Comparison of ENCODE assay signal across 11 cellular contexts in the genomic region with DNA sequence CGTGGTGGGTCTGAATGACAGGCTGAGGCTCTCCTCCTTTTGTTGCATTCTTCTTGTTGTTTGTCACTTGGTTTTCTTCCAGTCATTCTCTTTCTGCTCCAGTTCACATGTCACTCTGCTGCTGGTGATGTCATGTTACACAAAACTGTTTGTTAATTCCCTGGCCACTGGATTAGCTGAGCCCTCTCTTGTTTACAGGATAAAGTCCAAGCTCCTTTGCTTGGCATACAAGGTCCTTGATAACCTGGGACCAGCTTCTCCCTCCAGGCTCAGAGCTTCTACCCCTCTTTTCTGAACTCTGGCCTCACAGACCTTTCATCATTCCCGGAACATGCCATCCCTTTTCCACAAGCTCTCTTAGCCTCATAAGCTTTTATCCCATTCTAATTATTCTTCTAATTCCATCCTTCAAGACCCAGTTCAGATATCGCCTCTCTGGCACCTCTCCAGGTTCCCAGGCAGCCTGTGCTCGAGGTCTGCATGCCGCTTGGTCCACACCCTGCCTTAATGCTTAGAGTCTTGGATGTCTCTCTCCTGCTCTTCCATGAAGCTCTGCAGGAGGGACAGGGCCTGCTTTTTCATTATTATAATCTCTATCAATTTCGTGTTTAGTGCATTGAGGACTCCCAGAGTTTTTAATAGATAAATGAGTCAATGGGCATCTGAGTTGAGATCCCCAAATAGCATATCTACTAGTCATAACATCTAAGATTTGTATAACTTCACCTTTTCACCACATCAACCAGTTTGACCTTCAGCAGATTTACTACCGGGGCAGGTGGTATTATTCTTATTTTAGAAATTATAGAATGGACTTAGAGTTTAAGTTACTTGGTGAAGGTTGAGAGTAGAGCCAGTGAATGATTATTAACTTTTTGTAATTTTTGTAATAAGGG.
DNase-seq lines count a peak whose midpoint lies in the region; ATAC-seq, FAIRE-seq and TF ChIP-seq lines count a peak whose summit lies in the region.
"Had no signal": no experiment of that assay in that cellular context is flagged by ENCODE, and none has a peak within 500 bp of the region (broad histone marks: within the 10 kb centered on the region; RNA-seq: fewer than 3 reads in every experiment).

No MANE protein-coding gene starts in this region.

- H3K36me3 ChIP-seq in heart right ventricle: peaks cover 0 to 34% (median 0%) of the 10 kb centered on the region in 9 donors
- no peaks in the 10 kb centered on the region for H3K36me3 ChIP-seq in small intestine (ENCODE audit: control insufficient read depth in 2 of 2, insufficient read depth in 2 of 2, low read length in 2 of 2)

- DNase-seq in DMS 273 (lab: John Stamatoyannopoulos, UW; ENCODE audit: unreplicated experiment) (peak; percentile 19), DMS 273 treated with DMSO at 0.1 percent for 48 hours (lab: John Stamatoyannopoulos, UW) (no peak), heart right ventricle (no peak), small intestine (peak; percentile 80), foreskin keratinocyte (no peak)
- DNase-seq: H7; NK-92 treated with Interleukin-12 subunit alpha and Interleukin-12 subunit beta, amount 100 ng/mL, for 24 hours had no signal

- intact Hi-C loops in heart right ventricle (cut with DNase I): loop anchor here in 3 of 10 donors (5.0 to 10.0 kb wide), 3 partner anchors 80 to 100 kb away; partner anchors contain the start of gene TMEM131L (in 1 of the 3)

- H3K27me3 ChIP-seq in heart right ventricle (no peaks in the 10 kb centered on the region), small intestine (ENCODE audit: control insufficient read depth in 2 of 2, insufficient read depth in 2 of 2, low read length in 2 of 2) (no peaks in the 10 kb centered on the region), foreskin keratinocyte (no peaks in the 10 kb centered on the region)

- no peak for FAIRE-seq in small intestine (lab: Jason Lieb, UNC)
- FAIRE-seq: A204.1 had no signal

- WGBS in heart right ventricle, 2 donors: 32 to 42% methylated on average over 7 of the region's 7 CpGs
- 18 to 45% (median 36%) methylated on average over 7 of the region's 7 CpGs for WGBS in small intestine, 3 donors

- TF ChIP-seq CTCF in heart right ventricle (IDR thresholded peaks at IDR 0.05): no peak
- no peak for TF ChIP-seq CTCF in foreskin keratinocyte (conservative IDR thresholded peaks at IDR 0.05)

- H3K4me1 ChIP-seq in heart right ventricle (peaks cover 12 to 50% (median 29%) of the 10 kb centered on the region in 9 donors), small intestine (ENCODE audit: control insufficient read depth in 2 of 2, insufficient read depth in 1 of 2, low read depth in 1 of 2, low read length in 1 of 2) (peaks cover 2 to 4% of the 10 kb centered on the region in 2 donors), foreskin keratinocyte (no peaks in the 10 kb centered on the region)

- H3K27ac ChIP-seq in heart right ventricle: peak overlapping the region; percentile 1 to 80 (median 68)
- peak overlapping the region in 1 of 2 donors; percentile 56 for H3K27ac ChIP-seq in small intestine (ENCODE audit: low read depth in 1 of 2, low read length in 1 of 2)
- no peak overlapping the region for H3K27ac ChIP-seq in foreskin keratinocyte

- ATAC-seq in SK-N-SH treated with all-trans-retinoic acid at 6 μM for 48 hours (peak; percentile 38), heart right ventricle (peak in 7 of 8 donors; percentile 70 to 86 (median 75)), HG03354 (IDR thresholded peaks at IDR 0.05; ENCODE audit: poor library complexity, severe bottlenecking, unreplicated experiment) (no peak), HG03280 (IDR thresholded peaks at IDR 0.05; ENCODE audit: unreplicated experiment) (no peak), foreskin keratinocyte (no peak)

- H3K9me3 ChIP-seq in heart right ventricle (peaks cover 0 to 9% (median 0%) of the 10 kb centered on the region in 11 donors), small intestine (ENCODE audit: control insufficient read depth, low read depth) (no peaks in the 10 kb centered on the region)

- H3K4me3 ChIP-seq in heart right ventricle: no peak overlapping the region
- H3K4me3 ChIP-seq in small intestine (ENCODE audit: low read depth in 1 of 2, low read length in 2 of 2): no peak overlapping the region

TF ChIP-seq in SK-N-SH treated with all-trans-retinoic acid at 6 μM for 48 hours, 23 proteins besides CTCF, POLR2A, EP300 and RAD21:
- TF ChIP-seq, protein P1, sequence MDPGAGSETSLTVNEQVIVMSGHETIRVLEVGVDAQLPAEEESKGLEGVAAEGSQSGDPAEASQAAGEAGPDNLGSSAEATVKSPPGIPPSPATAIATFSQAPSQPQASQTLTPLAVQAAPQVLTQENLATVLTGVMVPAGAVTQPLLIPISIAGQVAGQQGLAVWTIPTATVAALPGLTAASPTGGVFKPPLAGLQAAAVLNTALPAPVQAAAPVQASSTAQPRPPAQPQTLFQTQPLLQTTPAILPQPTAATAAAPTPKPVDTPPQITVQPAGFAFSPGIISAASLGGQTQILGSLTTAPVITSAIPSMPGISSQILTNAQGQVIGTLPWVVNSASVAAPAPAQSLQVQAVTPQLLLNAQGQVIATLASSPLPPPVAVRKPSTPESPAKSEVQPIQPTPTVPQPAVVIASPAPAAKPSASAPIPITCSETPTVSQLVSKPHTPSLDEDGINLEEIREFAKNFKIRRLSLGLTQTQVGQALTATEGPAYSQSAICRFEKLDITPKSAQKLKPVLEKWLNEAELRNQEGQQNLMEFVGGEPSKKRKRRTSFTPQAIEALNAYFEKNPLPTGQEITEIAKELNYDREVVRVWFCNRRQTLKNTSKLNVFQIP (CRISPR knock-in tag; IDR thresholded peaks at IDR 0.05; ENCODE audit: borderline replicate concordance, low read depth): no peak
- TF ChIP-seq ZNF8 (CRISPR knock-in tag; IDR thresholded peaks at IDR 0.05) (no peak), ZC3H10 (CRISPR knock-in tag; IDR thresholded peaks at IDR 0.05) (no peak), ISL1 (CRISPR knock-in tag; IDR thresholded peaks at IDR 0.05) (0 out of 2 replicates have a peak, but pooled peaks have one; percentile 18)

Comparison
In these comparisons a context has a peak if more than half of its experiments do, and no peak if none do; other contexts are left out.
1. DNase-seq: peak in DMS 273 (single experiment) and small intestine (single experiment); none in DMS 273 treated with DMSO at 0.1 percent for 48 hours (single experiment), heart right ventricle (0 of 2) and foreskin keratinocyte (0 of 2).
2. ATAC-seq: peak in SK-N-SH treated with all-trans-retinoic acid at 6 μM for 48 hours (single experiment) and heart right ventricle (7 of 8); none in HG03354 (single experiment), HG03280 (single experiment) and foreskin keratinocyte (single experiment).